ENCODE assay signal across 8 cellular contexts in the genomic region with DNA sequence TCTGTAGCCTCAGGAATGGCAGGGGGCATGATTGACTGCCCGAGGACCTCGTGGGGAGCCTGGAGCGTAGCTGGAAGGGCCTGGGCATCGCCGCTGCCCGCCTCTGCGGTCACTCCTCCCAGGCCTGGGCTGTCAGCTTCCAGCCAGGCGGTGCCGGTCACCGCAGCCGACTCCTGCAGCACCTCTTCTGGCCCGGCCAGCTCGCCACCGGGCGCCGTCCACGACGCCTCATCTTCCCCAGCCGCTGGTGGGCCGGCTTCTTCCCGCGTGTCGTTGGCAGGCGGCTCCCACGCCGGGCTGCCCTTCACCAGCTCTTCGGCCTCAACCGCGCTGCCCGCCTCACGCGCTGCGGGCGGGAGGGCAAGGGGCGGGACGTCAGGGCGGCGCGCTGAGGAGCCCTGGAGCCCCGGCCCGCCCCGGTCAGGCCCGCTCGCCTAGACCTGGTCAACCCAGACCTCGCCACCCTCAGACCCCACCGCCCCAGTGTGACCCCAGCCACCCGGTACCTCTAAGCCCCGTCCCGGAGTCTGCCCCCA. TPM values are rescaled to one million over a fixed set of nuclear protein-coding genes. Genes with fewer than 3 reads are reported as not detected.
DNase-seq lines count a peak whose midpoint lies in the region; ATAC-seq and TF ChIP-seq lines count a peak whose summit lies in the region.

No MANE protein-coding gene starts in this region.

- no peaks in the 10 kb centered on the region for H3K9me3 Mint-ChIP-seq in activated CD4-positive, alpha-beta T cell treated with anti-CD3 and anti-CD28 coated beads, Interleukin-2, amount 10 ng/mL, durations not matched to agents 24 days and 14 days

- no peaks in the 10 kb centered on the region for H3K36me3 ChIP-seq in suprapubic skin

- no peaks in the 10 kb centered on the region for H3K9me3 ChIP-seq in suprapubic skin

- H3K4me3 Mint-ChIP-seq in activated CD4-positive, alpha-beta T cell treated with anti-CD3 and anti-CD28 coated beads, Interleukin-2, amount 10 ng/mL, durations not matched to agents 24 days and 14 days = peak overlapping the region; percentile 73

- H3K27me3 ChIP-seq in layer of hippocampus (ENCODE audit: control insufficient read depth, insufficient read depth, low read length) (peaks cover 2% of the 10 kb centered on the region), suprapubic skin (peaks cover 27% of the 10 kb centered on the region)

- intact Hi-C loops in activated CD4-positive, alpha-beta T cell treated with anti-CD3 and anti-CD28 coated beads, Interleukin-2, amount 10 ng/mL, durations not matched to agents 24 days and 14 days (cut with micrococcal nuclease) = loop anchor here (5.0 kb wide), 2 partner anchors 55 to 210 kb away; no protein-coding TSS in a partner anchor

- TF ChIP-seq CTCF in astrocyte of the spinal cord (IDR thresholded peaks at IDR 0.05; ENCODE audit: low read depth, low read length) = no peak
- no peak for TF ChIP-seq CTCF in suprapubic skin (IDR thresholded peaks at IDR 0.05)

- no peak for ATAC-seq in HG02938 (IDR thresholded peaks at IDR 0.05; ENCODE audit: unreplicated experiment)

- H3K27me3 Mint-ChIP-seq in activated CD4-positive, alpha-beta T cell treated with anti-CD3 and anti-CD28 coated beads, Interleukin-2, amount 10 ng/mL, durations not matched to agents 24 days and 14 days = peaks cover 37% of the 10 kb centered on the region

- H3K4me3 ChIP-seq in astrocyte of the spinal cord (ENCODE audit: low read depth, low read length) = peak overlapping the region; percentile 34
- H3K4me3 ChIP-seq in suprapubic skin = peak overlapping the region; percentile 67

- in situ Hi-C loops in astrocyte of the spinal cord (cut with HindIII; ENCODE audit: low sequenced_read_pairs) = no loop called here

- no peak for TF ChIP-seq POLR2A in suprapubic skin (IDR thresholded peaks at IDR 0.05)

- H3K27ac Mint-ChIP-seq in activated CD4-positive, alpha-beta T cell treated with anti-CD3 and anti-CD28 coated beads, Interleukin-2, amount 10 ng/mL, durations not matched to agents 24 days and 14 days = no peak overlapping the region

- WGBS in suprapubic skin = under 1% methylated on average over 21 of the region's 49 CpGs

- peak overlapping the region; percentile 18 for H3K27ac ChIP-seq in layer of hippocampus (ENCODE audit: low read depth, low read length)
- no peak overlapping the region for H3K27ac ChIP-seq in suprapubic skin

- no peaks in the 10 kb centered on the region for H3K4me1 Mint-ChIP-seq in activated CD4-positive, alpha-beta T cell treated with anti-CD3 and anti-CD28 coated beads, Interleukin-2, amount 10 ng/mL, durations not matched to agents 24 days and 14 days

- no peaks in the 10 kb centered on the region for H3K36me3 Mint-ChIP-seq in activated CD4-positive, alpha-beta T cell treated with anti-CD3 and anti-CD28 coated beads, Interleukin-2, amount 10 ng/mL, durations not matched to agents 24 days and 14 days (ENCODE audit: low read depth)

- no peak for TF ChIP-seq EP300 in suprapubic skin (IDR thresholded peaks at IDR 0.05)

- DNase-seq in activated CD4-positive, alpha-beta T cell treated with anti-CD3 and anti-CD28 coated beads, Interleukin-2, amount 10 ng/mL, durations not matched to agents 24 days and 14 days = no peak
- no peak for DNase-seq in activated CD4-positive, alpha-beta T cell treated with anti-CD3 and anti-CD28 coated beads, Interleukin-2, amount 50 U/mL, for 4 hours
- DNase-seq in astrocyte of the spinal cord (ENCODE audit: low read depth, low spot score) (no peak), suprapubic skin (ENCODE audit: low spot score in 2 of 2) (peak in 1 of 2 donors; percentile 67), putamen (ENCODE audit: low spot score) (no peak)
- DNase-seq in effector CD8-positive, alpha-beta T cell (lab: John Stamatoyannopoulos, UW) = no peak

- H3K4me1 ChIP-seq in suprapubic skin = peaks cover 19% of the 10 kb centered on the region

RNA-seq across cellular contexts. Expression of a gene that starts 1.0 kb away (rescaled TPM):
- 1.7 and 2.0 TPM in 2 replicates for total RNA-seq in activated CD4-positive, alpha-beta T cell treated with anti-CD3 and anti-CD28 coated beads, Interleukin-2, amount 10 ng/mL, durations not matched to agents 24 days and 14 days
- 1 to 10 TPM in 3 of 4 donors, not detected in 1; 2.3 to 2.7 (median 2.4) TPM for total RNA-seq in suprapubic skin
